ENCODE assay signal across 9 cellular contexts in the genomic region with DNA sequence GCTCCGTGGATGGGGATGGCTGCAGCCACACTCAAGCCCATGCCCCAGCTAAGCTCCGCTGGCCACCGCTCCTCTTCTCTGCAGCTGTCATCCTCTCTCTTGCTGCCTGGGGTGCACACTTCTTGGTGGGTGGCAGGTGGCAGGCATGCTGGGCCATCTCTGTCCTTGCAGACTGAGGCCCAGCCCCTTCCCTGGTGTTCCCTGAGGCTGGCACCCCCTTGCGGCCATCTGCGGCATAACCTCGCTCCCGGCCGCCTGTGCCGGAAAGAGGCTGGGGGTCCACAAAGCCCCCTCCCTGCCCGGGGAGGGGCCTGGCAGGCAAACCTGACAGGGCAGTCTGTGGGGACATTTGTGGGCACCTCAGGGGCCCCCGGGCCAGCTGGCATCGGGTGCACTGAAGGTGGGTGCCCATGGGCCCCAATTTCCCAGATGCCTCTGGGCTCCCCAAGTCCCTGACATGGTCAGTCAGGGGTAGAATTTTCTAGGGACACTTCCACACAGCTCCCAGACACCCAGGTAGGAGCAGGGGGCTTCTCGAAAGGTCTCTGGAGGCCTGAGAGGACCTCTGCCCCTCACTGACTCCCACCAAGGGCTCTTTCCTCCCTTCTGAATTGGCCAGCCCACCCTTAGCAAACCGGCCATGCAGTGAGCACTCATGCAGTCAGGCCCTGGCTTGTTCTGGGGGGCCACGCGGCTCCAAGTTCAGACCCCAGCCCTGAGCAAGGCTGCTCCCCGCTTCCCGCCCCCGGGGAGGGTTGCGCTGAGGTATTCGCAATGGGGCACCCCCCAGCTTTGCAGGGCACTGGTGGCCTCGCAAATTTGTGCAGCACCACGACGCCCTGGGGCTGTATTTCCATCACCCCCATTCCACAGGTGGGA. TPM values are rescaled to one million over a fixed set of nuclear protein-coding genes. Genes with fewer than 3 reads are reported as not detected.
DNase-seq lines count a peak whose midpoint lies in the region; ATAC-seq and TF ChIP-seq lines count a peak whose summit lies in the region.
"Had no signal": no experiment of that assay in that cellular context is flagged by ENCODE, and none has a peak within 500 bp of the region (broad histone marks: within the 10 kb centered on the region; RNA-seq: fewer than 3 reads in every experiment).

No MANE protein-coding gene starts in this region.

- no peak overlapping the region for H3K56ac ChIP-seq in H9 (ENCODE audit: insufficient read length, low read depth, low read length)

- ATAC-seq in body of pancreas (peak; percentile 24), lower lobe of right lung (peak in 1 of 2 donors; percentile 14)

- H3K79me1 ChIP-seq in H9 (ENCODE audit: insufficient read depth, low read depth, low read length, poor library complexity, severe bottlenecking), result no peaks in the 10 kb centered on the region

- no peak overlapping the region for H4K8ac ChIP-seq in H9 (replicated peaks; ENCODE audit: insufficient read length, low read depth, low read length)

- H4K91ac ChIP-seq in H9 (ENCODE audit: insufficient read length, low read depth, low read length), result no peak overlapping the region

- H3K27ac Mint-ChIP-seq in H9, result no peak overlapping the region
- H3K27ac Mint-ChIP-seq in T-helper 2 cell treated with Interferon-gamma antibody and Interleukin-4, amounts not matched to agents 5 μg/mL and 100 μg/mL, for 36 hours, result no peak overlapping the region

- peaks cover 34% of the 10 kb centered on the region for H3K27me3 Mint-ChIP-seq in H9 (ENCODE audit: low read depth)
- peaks cover 11% of the 10 kb centered on the region for H3K27me3 Mint-ChIP-seq in T-helper 2 cell treated with Interferon-gamma antibody and Interleukin-4, amounts not matched to agents 5 μg/mL and 100 μg/mL, for 36 hours (ENCODE audit: low read depth)

- no peak overlapping the region for H3T11ph ChIP-seq in H9 (ENCODE audit: low read length)

- DNase-seq in H9, result peak; percentile 76
- DNase-seq in T-helper 2 cell treated with Interferon-gamma antibody and Interleukin-4, amounts not matched to agents 5 μg/mL and 100 μg/mL, for 36 hours (ENCODE audit: low spot score), result peak; percentile 23
- peak; percentile 46 to 61 (median 52) for DNase-seq in body of pancreas
- peak; percentile 63 for DNase-seq in lower lobe of right lung
- DNase-seq in thyroid gland, result peak; percentile 23 to 35
- no peak for DNase-seq in HPDE6-E6E7 (ENCODE audit: extremely low spot score)
- no peak for DNase-seq in NCI-H128 (lab: John Stamatoyannopoulos, UW; ENCODE audit: unreplicated experiment)

- H3K27me3 ChIP-seq in BLaER1 (0 out of 2 replicates have a peak, but pooled peaks cover 3% of the 10 kb centered on the region), H9 (ENCODE audit: insufficient read depth, low read length) (no peaks in the 10 kb centered on the region; the same call in 1 of the 2 replicates), body of pancreas (no peaks in the 10 kb centered on the region), lower lobe of right lung (ENCODE audit: low read depth) (peaks cover 16% of the 10 kb centered on the region), thyroid gland (no peaks in the 10 kb centered on the region)

- no peak overlapping the region for H2BK15ac ChIP-seq in H9 (ENCODE audit: low read depth, low read length)

- H4K20me1 ChIP-seq in BLaER1, result peaks cover 5% of the 10 kb centered on the region; the same call in 1 of the 2 replicates
- H4K20me1 ChIP-seq in H9 (ENCODE audit: control insufficient read depth, insufficient read depth, insufficient read length), result no peaks in the 10 kb centered on the region

- H2BK5ac ChIP-seq in H9 (ENCODE audit: insufficient read length, low read length), result no peak overlapping the region

- H3K4me1 ChIP-seq in BLaER1, result peaks cover 62% of the 10 kb centered on the region
- H3K4me1 ChIP-seq in H9 (ENCODE audit: insufficient read depth, low read length), result no peaks in the 10 kb centered on the region
- peaks cover 16% of the 10 kb centered on the region for H3K4me1 ChIP-seq in body of pancreas
- H3K4me1 ChIP-seq in lower lobe of right lung, result peaks cover 18% of the 10 kb centered on the region
- no peaks in the 10 kb centered on the region for H3K4me1 ChIP-seq in thyroid gland

- TF ChIP-seq POLR2A in body of pancreas (IDR thresholded peaks at IDR 0.05) (no peak), thyroid gland (IDR thresholded peaks at IDR 0.05) (no peak)

- H3K4me2 ChIP-seq in BLaER1 (peak overlapping the region; percentile 34), H9 (ENCODE audit: insufficient read depth, insufficient read length, low read length) (no peak overlapping the region)

- no peak overlapping the region for H2BK120ac ChIP-seq in H9 (ENCODE audit: low read depth, low read length, poor library complexity, severe bottlenecking)

- no peak overlapping the region for H2AFZ ChIP-seq in H9 (ENCODE audit: low read length)

- no peak overlapping the region for H3K4me3 Mint-ChIP-seq in H9
- no peak overlapping the region for H3K4me3 Mint-ChIP-seq in T-helper 2 cell treated with Interferon-gamma antibody and Interleukin-4, amounts not matched to agents 5 μg/mL and 100 μg/mL, for 36 hours

- no peaks in the 10 kb centered on the region for H3K79me2 ChIP-seq in H9 (ENCODE audit: insufficient read depth, low read length)

- H3K36me3 Mint-ChIP-seq in H9 (ENCODE audit: insufficient read depth in 1 of 3, low read depth in 3 of 3), result no peaks in the 10 kb centered on the region
- H3K36me3 Mint-ChIP-seq in T-helper 2 cell treated with Interferon-gamma antibody and Interleukin-4, amounts not matched to agents 5 μg/mL and 100 μg/mL, for 36 hours (ENCODE audit: low read depth), result no peaks in the 10 kb centered on the region

- no peak overlapping the region for H3K4ac ChIP-seq in H9 (ENCODE audit: low read depth, low read length)

- H3K23ac ChIP-seq in H9 (ENCODE audit: insufficient read length, low read depth, low read length), result no peak overlapping the region

- no peak overlapping the region for H3K27ac ChIP-seq in BLaER1
- H3K27ac ChIP-seq in H9 (ENCODE audit: insufficient read length, low read depth, low read length), result no peak overlapping the region
- no peak overlapping the region for H3K27ac ChIP-seq in body of pancreas
- no peak overlapping the region for H3K27ac ChIP-seq in lower lobe of right lung
- H3K27ac ChIP-seq in thyroid gland, result no peak overlapping the region

- H2BK20ac ChIP-seq in H9 (ENCODE audit: low read depth, low read length, poor library complexity, severe bottlenecking), result no peak overlapping the region

- H3K4me1 Mint-ChIP-seq in H9, result peaks cover 0 to 5% of the 10 kb centered on the region in 2 experiments; a peak in 2 of 4 replicates
- H3K4me1 Mint-ChIP-seq in T-helper 2 cell treated with Interferon-gamma antibody and Interleukin-4, amounts not matched to agents 5 μg/mL and 100 μg/mL, for 36 hours (ENCODE audit: low read depth), result no peaks in the 10 kb centered on the region

- H3K9me3 ChIP-seq in BLaER1 (no peaks in the 10 kb centered on the region), H9 (ENCODE audit: control insufficient read depth, low read depth, low read length) (no peaks in the 10 kb centered on the region), body of pancreas (no peaks in the 10 kb centered on the region), lower lobe of right lung (no peaks in the 10 kb centered on the region), thyroid gland (no peaks in the 10 kb centered on the region)

- H3K4me3 ChIP-seq in BLaER1 (no peak overlapping the region), body of pancreas (no peak overlapping the region), lower lobe of right lung (no peak overlapping the region), thyroid gland (replicated peaks in 1 of 3) (no peak overlapping the region)

- H4K5ac ChIP-seq in H9 (ENCODE audit: insufficient read length, low read depth, low read length), result no peak overlapping the region

- H2BK12ac ChIP-seq in H9 (ENCODE audit: insufficient read length, low read depth, low read length), result no peak overlapping the region

- intact Hi-C loops in body of pancreas (cut with DNase I) (loop anchor here (5.0 kb wide), 2 partner anchors 107 to 227 kb away; a partner anchor contains a TSS), lower lobe of right lung (cut with DNase I) (no loop called here), thyroid gland (cut with DNase I) (no loop called here)

- H3K14ac ChIP-seq in H9 (ENCODE audit: insufficient read depth, low read length), result no peak overlapping the region

- no peak overlapping the region for H2AK5ac ChIP-seq in H9 (ENCODE audit: insufficient read length, low read length)

- no CpG with 5 or more reads among the region's 24 CpGs for WGBS in H9 (ENCODE audit: extremely low coverage, insufficient read length, low lambda C conversion rate)
- 37 to 54% methylated on average over 17 to 24 of the region's 24 CpGs for whole genome bisulfite sequencing in body of pancreas, 2 donors
- WGBS in thyroid gland, 2 donors, result 56 to 67% methylated on average over 14 to 15 of the region's 24 CpGs

- TF ChIP-seq CTCF in H9 (conservative IDR thresholded peaks at IDR 0.05) (peak; percentile 97), body of pancreas (IDR thresholded peaks at IDR 0.05) (peak; percentile 52 to 85 (median 69)), lower lobe of right lung (IDR thresholded peaks at IDR 0.05) (peak; percentile 81), thyroid gland (IDR thresholded peaks at IDR 0.05) (peak; percentile 48 to 90 (median 62))

- no peak overlapping the region for H3K18ac ChIP-seq in H9 (ENCODE audit: insufficient read length, low read depth, low read length)

- no peaks in the 10 kb centered on the region for H3K23me2 ChIP-seq in H9 (ENCODE audit: insufficient read length, low read depth, low read length, poor library complexity, severe bottlenecking)

- H3K9me3 Mint-ChIP-seq in H9, result no peaks in the 10 kb centered on the region
- H3K9me3 Mint-ChIP-seq in T-helper 2 cell treated with Interferon-gamma antibody and Interleukin-4, amounts not matched to agents 5 μg/mL and 100 μg/mL, for 36 hours, result no peaks in the 10 kb centered on the region

- no peaks in the 10 kb centered on the region for H3K36me3 ChIP-seq in BLaER1
- no peaks in the 10 kb centered on the region for H3K36me3 ChIP-seq in body of pancreas (replicated peaks in 1 of 2; ENCODE audit: insufficient read depth in 1 of 2, low read depth in 2 of 2)
- H3K36me3 ChIP-seq in lower lobe of right lung, result no peaks in the 10 kb centered on the region
- no peaks in the 10 kb centered on the region for H3K36me3 ChIP-seq in thyroid gland

- H3K9ac ChIP-seq in BLaER1 (no peak overlapping the region), H9 (ENCODE audit: extremely low read depth, insufficient read length, low read length) (no peak overlapping the region)

RNA-seq across cellular contexts. Expression of a gene that starts 23.5 kb away (rescaled TPM):
- not detected in 2 replicates for total RNA-seq in H9 (2021)
- total RNA-seq in body of pancreas, result under 1 TPM in 1 of 2 donors, not detected in 1; 0.66 TPM
- total RNA-seq in lower lobe of right lung, result not detected
- not detected for total RNA-seq in thyroid gland
- total RNA-seq: mononuclear cell had no signal

RNA-seq across cellular contexts. Expression of a gene that starts 34.1 kb away (rescaled TPM):
- total RNA-seq in H9 (2021), result not detected in 2 replicates
- total RNA-seq in body of pancreas, result over 10,000 TPM in 1 of 2 donors, 1,000 to 10,000 TPM in 1; 1,947 to 16,276 TPM
- total RNA-seq in lower lobe of right lung, result not detected
- total RNA-seq in thyroid gland, result not detected
- total RNA-seq: mononuclear cell had no signal

RNA-seq across cellular contexts. Expression of a gene that starts 55.9 kb away (rescaled TPM):
- total RNA-seq in H9 (2021) (2.8 and 3.1 TPM in 2 replicates), body of pancreas (10 to 100 TPM; 10.6 to 84.0 TPM), lower lobe of right lung (33.9 TPM), thyroid gland (10 to 100 TPM in 3 of 4 donors, 1 to 10 TPM in 1; 9.9 to 26.6 (median 18.1) TPM)
- total RNA-seq: mononuclear cell had no signal

Comparison
In these comparisons a context has a peak if more than half of its experiments do, and no peak if none do; other contexts are left out.
1. DNase-seq: peak in H9 (single experiment), T-helper 2 cell treated with Interferon-gamma antibody and Interleukin-4, amounts not matched to agents 5 μg/mL and 100 μg/mL, for 36 hours (single experiment), body of pancreas (4 of 4), lower lobe of right lung (single experiment) and thyroid gland (2 of 2); none in HPDE6-E6E7 (single experiment) and NCI-H128 (single experiment).
2. RNA of a gene that starts 34.1 kb away (total RNA-seq): 1,947 to 16,276 TPM in body of pancreas; not detected in H9, not detected in lower lobe of right lung (single experiment) and not detected in thyroid gland; every median in the first group is over 1,000 times any median in the second.
3. Peak in every context shown above with its lines, with median percentiles within 50 percentile points of each other: CTCF ChIP-seq.